Comparison of ENCODE assay signal across 9 cellular contexts in the genomic region with DNA sequence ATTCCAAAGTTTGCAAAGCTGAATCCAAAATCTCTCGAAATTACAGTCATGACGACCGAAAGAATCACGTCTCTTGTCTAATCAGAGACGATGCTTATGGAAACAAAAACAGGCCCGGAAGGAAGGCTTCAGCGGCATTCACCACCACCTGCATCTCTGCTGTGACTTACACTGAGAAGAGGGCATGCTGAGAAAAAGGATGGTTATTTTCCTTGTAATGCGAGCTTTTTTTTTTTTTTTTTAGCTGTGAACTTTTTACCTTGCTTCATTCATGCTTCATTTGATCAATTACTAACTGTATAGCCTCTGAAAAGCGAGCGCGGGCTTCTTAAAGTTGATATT.
DNase-seq lines count a peak whose midpoint lies in the region; ATAC-seq, FAIRE-seq and TF ChIP-seq lines count a peak whose summit lies in the region.
"Had no signal": no experiment of that assay in that cellular context is flagged by ENCODE, and none has a peak within 500 bp of the region (broad histone marks: within the 10 kb centered on the region; RNA-seq: fewer than 3 reads in every experiment).

No MANE protein-coding gene starts in this region.

- FAIRE-seq in A549 (lab: Jason Lieb, UNC), result no peak
- FAIRE-seq: endometrium had no signal

- peak overlapping the region; percentile 80 for H3K4me2 ChIP-seq in A549

- H3K4me1 ChIP-seq in A549 (peaks cover 37% of the 10 kb centered on the region), adrenal gland (replicated peaks in 1 of 2) (peaks cover 0 to 16% of the 10 kb centered on the region in 2 donors)

- H3K36me3 ChIP-seq in H7 (replicated peaks; ENCODE audit: control insufficient read depth, insufficient read depth, low read length) (no peaks in the 10 kb centered on the region), adrenal gland (replicated peaks in 1 of 2) (no peaks in the 10 kb centered on the region)

- POLR2A ChIA-PET in A549 (lab: Yijun Ruan, JAX), result no interaction called here

- TF ChIP-seq CTCF in A549 (IDR thresholded peaks at IDR 0.05), result no peak
- no peak for TF ChIP-seq CTCF in adrenal gland (IDR thresholded peaks at IDR 0.05)

- peak overlapping the region; percentile 80 for H3K4me3 ChIP-seq in A549
- H3K4me3 ChIP-seq in H7 (ENCODE audit: insufficient read depth, low read depth, low read length), result peak overlapping the region; percentile 76
- H3K4me3 ChIP-seq in adrenal gland, result peak overlapping the region in 2 of 4 donors; percentile 51 to 80

- H3K27me3 ChIP-seq in H7 (ENCODE audit: control insufficient read depth, insufficient read depth, low read length) (no peaks in the 10 kb centered on the region), adrenal gland (no peaks in the 10 kb centered on the region)

- TF ChIP-seq POLR2A in A549 (IDR thresholded peaks at IDR 0.05; ENCODE audit: low read length), result no peak
- TF ChIP-seq POLR2A in adrenal gland (IDR thresholded peaks at IDR 0.05), result no peak

- ATAC-seq in A549 (peak in 1 of 2 experiments; percentile 31; a peak in 3 of 6 replicates), left lobe of liver (peak; percentile 3), GM18502 (IDR thresholded peaks at IDR 0.05; ENCODE audit: poor library complexity, unreplicated experiment) (no peak), HG03439 (IDR thresholded peaks at IDR 0.05; ENCODE audit: unreplicated experiment) (no peak), GM19397 (IDR thresholded peaks at IDR 0.05; ENCODE audit: unreplicated experiment) (no peak)

- H3K27ac ChIP-seq in A549, result peak overlapping the region; percentile 90 to 94
- H3K27ac ChIP-seq in adrenal gland, result peak overlapping the region in 3 of 5 donors; percentile 60 to 86 (median 69)

- 17% methylated on average over 11 of the region's 11 CpGs for WGBS in A549 (ENCODE audit: missing lambda C conversion rate)
- WGBS in adrenal gland, 4 donors, result 15 to 26% (median 20%) methylated on average over 11 of the region's 11 CpGs

- H3K9me3 ChIP-seq in A549, result no peaks in the 10 kb centered on the region
- no peaks in the 10 kb centered on the region for H3K9me3 ChIP-seq in adrenal gland (replicated peaks in 1 of 3)

- TF ChIP-seq RAD21 in A549 (conservative IDR thresholded peaks at IDR 0.05 in 1 of 2, IDR thresholded peaks at IDR 0.05 in 1 of 2), result no peak

- DNase-seq in A549 (ENCODE audit: low read depth in 1 of 2, low spot score in 1 of 2) (no peak), H7 (no peak), adrenal gland (no peak), left lobe of liver (ENCODE audit: low spot score) (no peak), cortex of kidney (lab: John Stamatoyannopoulos, UW) (no peak)

- intact Hi-C loops in adrenal gland (cut with DNase I), result no loop called here

- no peak for TF ChIP-seq EP300 in A549 (IDR thresholded peaks at IDR 0.05)

- CTCF ChIA-PET in A549 (lab: Yijun Ruan, JAX), result interaction anchor here (1.2 kb wide), 1 partner anchor 184 kb away, joined by 3 read pairs; no protein-coding TSS in a partner anchor

TF ChIP-seq in A549, 52 proteins besides CTCF, POLR2A, EP300 and RAD21:
- TF ChIP-seq NR3C1 (IDR thresholded peaks at IDR 0.05) (no peak), CHD4 (IDR thresholded peaks at IDR 0.05; ENCODE audit: borderline replicate concordance) (no peak), HDAC2 (IDR thresholded peaks at IDR 0.05) (no peak), MYC (IDR thresholded peaks at IDR 0.05; ENCODE audit: borderline replicate concordance, low read length) (no peak)
- TF ChIP-seq, protein P1, sequence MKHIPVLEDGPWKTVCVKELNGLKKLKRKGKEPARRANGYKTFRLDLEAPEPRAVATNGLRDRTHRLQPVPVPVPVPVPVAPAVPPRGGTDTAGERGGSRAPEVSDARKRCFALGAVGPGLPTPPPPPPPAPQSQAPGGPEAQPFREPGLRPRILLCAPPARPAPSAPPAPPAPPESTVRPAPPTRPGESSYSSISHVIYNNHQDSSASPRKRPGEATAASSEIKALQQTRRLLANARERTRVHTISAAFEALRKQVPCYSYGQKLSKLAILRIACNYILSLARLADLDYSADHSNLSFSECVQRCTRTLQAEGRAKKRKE (CRISPR knock-in tag; IDR thresholded peaks at IDR 0.05; ENCODE audit: low read depth), result no peak
TF ChIP-seq in A549: peak in this region for 0.
